In the genomic region with DNA sequence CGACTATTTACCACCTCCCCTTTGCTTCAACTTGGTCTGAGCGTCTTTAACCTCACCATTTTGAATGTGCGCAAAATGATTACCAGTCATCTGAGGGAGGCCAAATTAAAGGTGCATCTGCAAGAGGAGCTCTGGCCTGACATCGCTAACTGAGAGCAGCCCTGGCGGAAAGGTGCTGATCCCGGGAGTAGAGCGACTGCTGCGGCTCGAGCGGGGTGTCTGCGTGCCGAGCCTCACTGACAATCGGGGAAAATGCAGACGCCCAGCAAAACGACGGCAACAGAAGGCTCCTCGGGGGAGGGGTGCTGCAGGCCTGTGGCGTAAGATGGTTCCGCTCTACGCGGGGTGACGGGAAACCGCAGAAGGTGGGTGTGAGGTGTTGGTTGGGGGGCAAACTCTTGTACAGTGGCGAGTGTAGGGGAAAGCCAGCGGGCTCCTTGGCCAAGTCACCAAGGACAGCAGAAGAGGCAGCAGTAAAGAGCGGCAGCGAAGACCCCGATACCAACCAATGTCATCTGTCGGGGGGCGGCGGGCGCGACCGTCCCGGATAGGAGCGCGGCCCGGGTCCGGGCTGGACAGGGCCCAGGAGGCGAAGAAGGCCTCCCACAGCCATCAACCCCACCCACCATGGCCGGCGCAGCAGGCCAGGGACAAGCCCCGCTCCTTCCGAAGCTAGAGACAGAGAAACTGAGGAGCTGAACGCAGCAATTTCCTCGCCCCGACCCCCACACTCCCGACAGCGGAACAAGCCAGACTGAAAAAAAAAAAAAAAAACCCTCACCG, we compare ENCODE assay signal across 8 cellular contexts. TPM values are rescaled to one million over a fixed set of nuclear protein-coding genes. Genes with fewer than 3 reads are reported as not detected.
DNase-seq lines count a peak whose midpoint lies in the region; ATAC-seq, FAIRE-seq and TF ChIP-seq lines count a peak whose summit lies in the region.

No MANE protein-coding gene starts in this region.

- peaks cover 61% of the 10 kb centered on the region for H3K4me1 Mint-ChIP-seq in activated T-helper 1 cell treated with anti-CD3 and anti-CD28 coated beads, Interleukin-12 subunit alpha, Interleukin-12 subunit beta, Interleukin-2, Interleukin-4 antibody, amounts not matched to agents 30 ng/mL and 10 ng/mL and 1 ng/mL, durations not matched to agents 14 hours and 24 hours and 36 hours (ENCODE audit: low read depth)
- H3K4me1 Mint-ChIP-seq in nephron, result peaks cover 20% of the 10 kb centered on the region

- peaks cover 6% of the 10 kb centered on the region for H3K9me3 Mint-ChIP-seq in activated T-helper 1 cell treated with anti-CD3 and anti-CD28 coated beads, Interleukin-12 subunit alpha, Interleukin-12 subunit beta, Interleukin-2, Interleukin-4 antibody, amounts not matched to agents 30 ng/mL and 10 ng/mL and 1 ng/mL, durations not matched to agents 14 hours and 24 hours and 36 hours
- peaks cover 11% of the 10 kb centered on the region for H3K9me3 Mint-ChIP-seq in nephron

- H3K4me3 ChIP-seq in fibroblast of mammary gland (ENCODE audit: control insufficient read depth, low read depth, low read length), result peak overlapping the region; percentile 93

- DNase-seq in Caki2 (ENCODE audit: low read depth), result peak; percentile 69
- DNase-seq in HT-29 (ENCODE audit: low spot score), result peak; percentile 71
- DNase-seq in RCC 7860 (ENCODE audit: low spot score), result peak; percentile 50
- peak; percentile 72 for DNase-seq in activated T-helper 1 cell treated with anti-CD3 and anti-CD28 coated beads, Interleukin-12 subunit alpha, Interleukin-12 subunit beta, Interleukin-2, Interleukin-4 antibody, amounts not matched to agents 30 ng/mL and 10 ng/mL and 1 ng/mL, durations not matched to agents 14 hours and 24 hours and 36 hours (ENCODE audit: low spot score)
- DNase-seq in fibroblast of mammary gland (ENCODE audit: low read depth), result peak; percentile 83
- peak; percentile 85 for DNase-seq in stimulated activated naive CD8-positive, alpha-beta T cell treated with anti-CD3 and anti-CD28 coated beads, Interleukin-15, Interleukin-2, amounts not matched to agents 100 U/mL and 50 U/mL, for 24 hours

- peaks cover 5% of the 10 kb centered on the region for H3K36me3 Mint-ChIP-seq in activated T-helper 1 cell treated with anti-CD3 and anti-CD28 coated beads, Interleukin-12 subunit alpha, Interleukin-12 subunit beta, Interleukin-2, Interleukin-4 antibody, amounts not matched to agents 30 ng/mL and 10 ng/mL and 1 ng/mL, durations not matched to agents 14 hours and 24 hours and 36 hours (ENCODE audit: low read depth)
- H3K36me3 Mint-ChIP-seq in nephron (ENCODE audit: low read depth), result peaks cover 13% of the 10 kb centered on the region

- H3K27me3 Mint-ChIP-seq in activated T-helper 1 cell treated with anti-CD3 and anti-CD28 coated beads, Interleukin-12 subunit alpha, Interleukin-12 subunit beta, Interleukin-2, Interleukin-4 antibody, amounts not matched to agents 30 ng/mL and 10 ng/mL and 1 ng/mL, durations not matched to agents 14 hours and 24 hours and 36 hours (ENCODE audit: insufficient read depth), result no peaks in the 10 kb centered on the region
- no peaks in the 10 kb centered on the region for H3K27me3 Mint-ChIP-seq in nephron (ENCODE audit: low read depth)

- intact Hi-C loops in activated T-helper 1 cell treated with anti-CD3 and anti-CD28 coated beads, Interleukin-12 subunit alpha, Interleukin-12 subunit beta, Interleukin-2, Interleukin-4 antibody, amounts not matched to agents 30 ng/mL and 10 ng/mL and 1 ng/mL, durations not matched to agents 14 hours and 24 hours and 36 hours (cut with micrococcal nuclease), result loop anchor here (2.0 to 10.0 kb wide), 5 partner anchors 30 to 1684 kb away; a partner anchor contains a TSS

- ATAC-seq in GM21367 (IDR thresholded peaks at IDR 0.05; ENCODE audit: unreplicated experiment), result peak; percentile 29
- peak; percentile 37 for ATAC-seq in stimulated activated naive CD8-positive, alpha-beta T cell treated with anti-CD3 and anti-CD28 coated beads, Interleukin-15, Interleukin-2, amounts not matched to agents 100 U/mL and 50 U/mL, for 24 hours

- FAIRE-seq in RCC 7860 (lab: Jason Lieb, UNC), result no peak

- H3K4me3 Mint-ChIP-seq in activated T-helper 1 cell treated with anti-CD3 and anti-CD28 coated beads, Interleukin-12 subunit alpha, Interleukin-12 subunit beta, Interleukin-2, Interleukin-4 antibody, amounts not matched to agents 30 ng/mL and 10 ng/mL and 1 ng/mL, durations not matched to agents 14 hours and 24 hours and 36 hours, result peak overlapping the region; percentile 92
- peak overlapping the region; percentile 99 to 100 (median 99) for H3K4me3 Mint-ChIP-seq in nephron

- TF ChIP-seq CTCF in fibroblast of mammary gland (conservative IDR thresholded peaks at IDR 0.05; ENCODE audit: control insufficient read depth, insufficient read depth, low read depth, low read length) (no peak), nephron (IDR thresholded peaks at IDR 0.05; ENCODE audit: unreplicated experiment in 3 of 3) (no peak)

- in situ Hi-C loops in Caki2 (cut with HindIII; ENCODE audit: low pct_unique_long_range_greater_than_20kb, low sequenced_read_pairs), result no loop called here

- H3K27ac Mint-ChIP-seq in activated T-helper 1 cell treated with anti-CD3 and anti-CD28 coated beads, Interleukin-12 subunit alpha, Interleukin-12 subunit beta, Interleukin-2, Interleukin-4 antibody, amounts not matched to agents 30 ng/mL and 10 ng/mL and 1 ng/mL, durations not matched to agents 14 hours and 24 hours and 36 hours, result peak overlapping the region; percentile 97
- H3K27ac Mint-ChIP-seq in nephron, result peak overlapping the region; percentile 99

RNA-seq across cellular contexts. Expression of a gene that starts 0.5 kb away (rescaled TPM):
- 30.0 and 42.0 TPM in 2 replicates for total RNA-seq in Caki2 (2014; rRNA removed; shearing (Covaris generic); ENCODE audit: low replicate concordance)
- total RNA-seq in HT-29 (2014; rRNA removed; shearing (Covaris generic)), result 7.9 and 8.6 TPM in 2 replicates
- total RNA-seq in activated T-helper 1 cell treated with anti-CD3 and anti-CD28 coated beads, Interleukin-12 subunit alpha, Interleukin-12 subunit beta, Interleukin-2, Interleukin-4 antibody, amounts not matched to agents 30 ng/mL and 10 ng/mL and 1 ng/mL, durations not matched to agents 14 hours and 24 hours and 36 hours, result 40.2 and 41.4 TPM in 2 replicates

Comparison
In these comparisons a context has a peak if more than half of its experiments do, and no peak if none do; other contexts are left out.
1. Peak in every context shown above with its lines: DNase-seq, ATAC-seq and H3K4me3 ChIP-seq.